16 cellular contexts compared by ENCODE assay signal in the genomic region with DNA sequence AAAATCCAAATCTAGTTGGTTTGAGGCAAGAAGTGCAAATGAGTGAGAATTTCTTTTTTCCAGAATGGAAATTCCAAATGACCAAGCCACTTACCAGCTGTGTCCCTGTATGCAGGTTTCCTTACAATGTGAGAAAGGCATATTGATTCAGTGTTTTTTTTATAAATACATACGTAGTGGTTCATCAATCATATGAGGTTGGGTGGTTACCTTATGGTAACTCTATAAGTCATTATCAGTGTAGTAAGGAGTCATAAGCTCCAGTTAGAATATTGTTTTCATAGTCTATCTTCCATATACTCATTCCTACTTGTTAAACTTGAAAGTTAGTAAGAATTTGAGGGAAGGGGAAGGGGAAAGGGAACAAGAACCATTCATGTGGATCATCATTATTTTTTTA.
DNase-seq lines count a peak whose midpoint lies in the region; ATAC-seq, FAIRE-seq and TF ChIP-seq lines count a peak whose summit lies in the region.
"Had no signal": no experiment of that assay in that cellular context is flagged by ENCODE, and none has a peak within 500 bp of the region (broad histone marks: within the 10 kb centered on the region; RNA-seq: fewer than 3 reads in every experiment).

No MANE protein-coding gene starts in this region.

- BruUV-seq in GM12878 (replicated peaks; lab: Mats Ljungman, UMichigan) = no TSS peak

- H3K4me1 ChIP-seq in MM.1S (ENCODE audit: low read length) (peaks cover 52% of the 10 kb centered on the region), GM12878 (ENCODE audit: control insufficient read depth, insufficient read depth, low read length) (peaks cover 8% of the 10 kb centered on the region), GM23338 (ENCODE audit: insufficient read depth) (no peaks in the 10 kb centered on the region), ascending aorta (no peaks in the 10 kb centered on the region)
- H3K4me1 ChIP-seq: Caco-2, HAP-1 had no signal

- SMC1A ChIA-PET in GM12878 (lab: Charles Lee; ENCODE audit: uncharacterized antibody, unreplicated experiment) = interaction anchor here (0.5 to 4.9 kb wide), 9 partner anchors 10 to 130 kb away, joined by 3 to 48 read pairs (median 3); no protein-coding TSS in a partner anchor

- no peak overlapping the region for H3K9ac ChIP-seq in MM.1S (ENCODE audit: low read length)
- H3K9ac ChIP-seq in GM12878 (ENCODE audit: control insufficient read depth, insufficient read depth, low read length) = no peak overlapping the region

- peaks cover 3% of the 10 kb centered on the region for H3K4me1 Mint-ChIP-seq in GM23338

- DNase-seq in GM12891 (ENCODE audit: insufficient read length, low spot score) = no peak
- DNase-seq in MM.1S = no peak
- no peak for DNase-seq in GM12878 (ENCODE audit: low read depth, low spot score)
- no peak for DNase-seq in GM23338 (ENCODE audit: low spot score)
- no peak for DNase-seq in 8988T
- DNase-seq in ascending aorta (ENCODE audit: low spot score in 2 of 2) = no peak
- DNase-seq in epidermal melanocyte (ENCODE audit: insufficient read length, low spot score) = no peak
- DNase-seq: ACHN; Caco-2; CD4-positive, alpha-beta T cell had no signal

- H3K4me2 ChIP-seq in MM.1S (ENCODE audit: low read depth, low read length) (peak overlapping the region; percentile 61), GM12878 (ENCODE audit: control insufficient read depth, insufficient read depth) (no peak overlapping the region), GM23338 (no peak overlapping the region)

- H3K27me3 Mint-ChIP-seq in GM23338 (ENCODE audit: insufficient read depth, low read depth, poor library complexity) = no peaks in the 10 kb centered on the region
- H3K27me3 Mint-ChIP-seq: CD4-positive, alpha-beta T cell had no signal

- in situ Hi-C loops in GM12878 (cut with MboI) = no loop called here

- no peaks in the 10 kb centered on the region for H3K36me3 ChIP-seq in MM.1S (replicated peaks; ENCODE audit: insufficient read depth, low read length)
- H3K36me3 ChIP-seq in GM12878 (ENCODE audit: control insufficient read depth in 2 of 2, insufficient read depth in 2 of 2, low read length in 1 of 2) = no peaks in the 10 kb centered on the region
- no peaks in the 10 kb centered on the region for H3K36me3 ChIP-seq in GM23338 (ENCODE audit: insufficient read depth)
- H3K36me3 ChIP-seq in ascending aorta = no peaks in the 10 kb centered on the region
- H3K36me3 ChIP-seq: HAP-1 had no signal

- H3K27ac ChIP-seq in MM.1S (ENCODE audit: low read length) (peak overlapping the region; percentile 74; the same call in 1 of the 2 replicates), GM12878 (ENCODE audit: control insufficient read depth, insufficient read depth) (no peak overlapping the region), GM23338 (ENCODE audit: low read depth) (no peak overlapping the region), ascending aorta (no peak overlapping the region)
- H3K27ac ChIP-seq: C4-2B had no signal

- H3F3A ChIP-seq in MM.1S (ENCODE audit: insufficient read depth, low read length) (peaks cover 10% of the 10 kb centered on the region; the same call in 1 of the 2 replicates), GM23338 (replicated peaks; ENCODE audit: low read depth) (no peaks in the 10 kb centered on the region)

- no peak for TF ChIP-seq EP300 in GM12878 (IDR thresholded peaks at IDR 0.05; ENCODE audit: borderline replicate concordance in 1 of 2, control insufficient read depth in 1 of 2, low read depth in 2 of 2, low read length in 2 of 2)

- WGBS in GM12878 (ENCODE audit: insufficient coverage, insufficient replicate concordance, low lambda C conversion rate, missing lambda C conversion rate) = 100% methylated on average over 1 of the region's 1 CpG

- peak; percentile 45 for ATAC-seq in GM18868 (IDR thresholded peaks at IDR 0.05; ENCODE audit: unreplicated experiment)
- ATAC-seq in GM12878 = peak; percentile 45
- no peak for ATAC-seq in GM23338

- H3K27ac Mint-ChIP-seq in GM23338 = no peak overlapping the region
- H3K27ac Mint-ChIP-seq: CD4-positive, alpha-beta T cell had no signal

- intact Hi-C loops in GM12878 (cut with micrococcal nuclease; ENCODE audit: unreplicated experiment) (no loop called here), ascending aorta (cut with DNase I) (no loop called here)

- H2AFZ ChIP-seq in MM.1S (ENCODE audit: low read length) = no peak overlapping the region
- H2AFZ ChIP-seq in GM12878 (ENCODE audit: control insufficient read depth, low read depth, low read length) = no peak overlapping the region
- H2AFZ ChIP-seq in GM23338 = no peak overlapping the region

- H3K79me2 ChIP-seq in MM.1S (ENCODE audit: low read length) (no peaks in the 10 kb centered on the region), GM12878 (ENCODE audit: control insufficient read depth, insufficient read depth, low read length) (no peaks in the 10 kb centered on the region), GM23338 (replicated peaks; ENCODE audit: insufficient read depth) (no peaks in the 10 kb centered on the region)

- H4K20me1 ChIP-seq in MM.1S (ENCODE audit: insufficient read depth, low read length) (no peaks in the 10 kb centered on the region), GM12878 (ENCODE audit: control insufficient read depth, insufficient read depth) (no peaks in the 10 kb centered on the region), GM23338 (replicated peaks; ENCODE audit: insufficient read depth) (no peaks in the 10 kb centered on the region)

- H3K9me3 Mint-ChIP-seq in GM23338 = no peaks in the 10 kb centered on the region
- H3K9me3 Mint-ChIP-seq: CD4-positive, alpha-beta T cell had no signal

- H3K36me3 Mint-ChIP-seq in GM23338 (ENCODE audit: low read depth) = no peaks in the 10 kb centered on the region

- H3K4me3 ChIP-seq in MM.1S (ENCODE audit: low read length) = no peak overlapping the region
- H3K4me3 ChIP-seq in GM12878 = no peak overlapping the region
- no peak overlapping the region for H3K4me3 ChIP-seq in GM23338
- no peak overlapping the region for H3K4me3 ChIP-seq in ascending aorta
- H3K4me3 ChIP-seq: HAP-1 had no signal

- RAD21 ChIA-PET in GM12878 (lab: Charles Lee; ENCODE audit: unreplicated experiment) = interaction anchor here (0.8 to 1.5 kb wide), 7 partner anchors 22 to 409 kb away, joined by 3 to 12 read pairs (median 3); no protein-coding TSS in a partner anchor

- FAIRE-seq in GM12891 (lab: Jason Lieb, UNC) (peak; percentile 43), GM12878 (lab: Jason Lieb, UNC) (no peak)
- FAIRE-seq: A204.1, D721Med, G401.6 had no signal

- H3K4me3 Mint-ChIP-seq in GM23338 = no peak overlapping the region
- H3K4me3 Mint-ChIP-seq: CD4-positive, alpha-beta T cell had no signal

- H3K27me3 ChIP-seq in MM.1S (replicated peaks; ENCODE audit: insufficient read depth, low read length) = no peaks in the 10 kb centered on the region
- no peaks in the 10 kb centered on the region for H3K27me3 ChIP-seq in GM12878 (replicated peaks in 1 of 2; ENCODE audit: control insufficient read depth in 2 of 2, insufficient read depth in 2 of 2, low read length in 1 of 2)
- H3K27me3 ChIP-seq in GM23338 (ENCODE audit: insufficient read depth) = no peaks in the 10 kb centered on the region
- H3K27me3 ChIP-seq in ascending aorta = no peaks in the 10 kb centered on the region

- POLR2A ChIA-PET in GM12878 (lab: Charles Lee) = interaction anchor here (2.8 kb wide), 1 partner anchor 10 kb away, joined by 6 read pairs; no protein-coding TSS in a partner anchor

- H3K9me3 ChIP-seq in MM.1S (replicated peaks; ENCODE audit: insufficient read depth, low read length) (no peaks in the 10 kb centered on the region), GM12878 (replicated peaks; ENCODE audit: control insufficient read depth, insufficient read depth, low read length) (peaks cover 12% of the 10 kb centered on the region), ascending aorta (no peaks in the 10 kb centered on the region)
- H3K9me3 ChIP-seq: Caco-2, HAP-1 had no signal

- CTCF ChIA-PET in GM12878 (lab: Yijun Ruan, JAX) = interaction anchor here (0.7 to 1.3 kb wide), 4 partner anchors 23 to 128 kb away, joined by 3 read pairs; no protein-coding TSS in a partner anchor

- TF ChIP-seq POLR2A in GM12891 (IDR thresholded peaks at IDR 0.05; ENCODE audit: low read depth, low read length) = no peak
- no peak for TF ChIP-seq POLR2A in GM12878 (IDR thresholded peaks at IDR 0.05; ENCODE audit: low read depth, low read length)

- no peak for TF ChIP-seq RAD21 in GM12878 (IDR thresholded peaks at IDR 0.05; ENCODE audit: insufficient read depth, low read depth, low read length)

- H3K9me2 ChIP-seq in MM.1S (replicated peaks; ENCODE audit: insufficient read depth, low read length) (no peaks in the 10 kb centered on the region), GM23338 (ENCODE audit: insufficient read depth) (no peaks in the 10 kb centered on the region)

- TF ChIP-seq CTCF in MM.1S (IDR thresholded peaks at IDR 0.05; ENCODE audit: low read length) = no peak
- no peak for TF ChIP-seq CTCF in GM12878 (IDR thresholded peaks at IDR 0.05 in 2 of 3, conservative IDR thresholded peaks at IDR 0.05 in 1 of 3; ENCODE audit: control insufficient read depth in 2 of 3, extremely low read depth in 1 of 3, insufficient read depth in 1 of 3, low read depth in 3 of 3, low read length in 3 of 3)
- no peak for TF ChIP-seq CTCF in GM23338 (conservative IDR thresholded peaks at IDR 0.05; ENCODE audit: low read depth in 2 of 2)
- TF ChIP-seq CTCF in ascending aorta (IDR thresholded peaks at IDR 0.05) = no peak

TF ChIP-seq in GM12891, 5 proteins besides CTCF, POLR2A, EP300 and RAD21:
- no peak for TF ChIP-seq PAX5 (IDR thresholded peaks at IDR 0.05; ENCODE audit: insufficient read depth, low read length, severe bottlenecking)
- no peak for TF ChIP-seq POU2F2 (IDR thresholded peaks at IDR 0.05; ENCODE audit: low read depth, low read length)
- no peak for TF ChIP-seq TAF1 (IDR thresholded peaks at IDR 0.05; ENCODE audit: low read depth, low read length)
- TF ChIP-seq POLR2AphosphoS5 (IDR thresholded peaks at IDR 0.05; ENCODE audit: low read depth, low read length) = no peak
- TF ChIP-seq SPI1 (IDR thresholded peaks at IDR 0.05; ENCODE audit: low read depth, low read length) = no peak

TF ChIP-seq in GM12878, 131 proteins besides CTCF, POLR2A, EP300 and RAD21 (continues in another document):
- TF ChIP-seq MXI1 (IDR thresholded peaks at IDR 0.05; ENCODE audit: low read depth, low read length) = no peak
- no peak for TF ChIP-seq TBL1XR1 (IDR thresholded peaks at IDR 0.05; ENCODE audit: low read depth, low read length)
- no peak for TF ChIP-seq ETV6 (conservative IDR thresholded peaks at IDR 0.05 in 1 of 2, IDR thresholded peaks at IDR 0.05 in 1 of 2; ENCODE audit: borderline replicate concordance in 1 of 2, low read depth in 1 of 2)

TF ChIP-seq in GM23338, 12 proteins besides CTCF, POLR2A, EP300 and RAD21 (continues in another document):
- no peak for TF ChIP-seq CREB1 (CRISPR knock-in tag; IDR thresholded peaks at IDR 0.05; ENCODE audit: low read depth)
